3 cellular contexts compared by ENCODE assay signal in the genomic region with DNA sequence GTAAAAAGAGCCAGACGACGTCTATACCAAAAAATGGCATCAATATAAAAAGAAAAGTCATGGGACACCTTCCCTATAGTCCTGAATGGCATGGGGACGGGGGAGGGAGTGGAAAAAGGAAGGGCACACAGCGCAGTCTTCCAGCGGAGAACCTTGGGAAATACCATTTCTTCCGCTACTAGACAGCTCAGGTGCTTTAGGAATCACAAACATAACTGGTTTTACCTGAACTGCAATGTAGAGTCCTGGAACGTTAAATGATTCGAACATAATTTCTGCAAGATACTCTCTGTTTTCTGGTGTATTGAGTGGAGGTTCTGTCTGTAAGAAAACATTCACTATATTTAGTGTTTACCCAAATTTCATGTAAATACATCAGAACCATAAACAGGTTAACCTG. TPM values are rescaled to one million over a fixed set of nuclear protein-coding genes. Genes with fewer than 3 reads are reported as not detected.
"Had no signal": no experiment of that assay in that cellular context is flagged by ENCODE, and none has a peak within 500 bp of the region (broad histone marks: within the 10 kb centered on the region; RNA-seq: fewer than 3 reads in every experiment).

No MANE protein-coding gene starts in this region.

RNA-seq across cellular contexts. Expression of gene LRRC61, which starts 28.1 kb away (rescaled TPM):
- total RNA-seq: LHCN-M2, M059J, SJSA1 had no signal

RNA-seq across cellular contexts. Expression of gene ACTR3C, which starts 28.3 kb away (rescaled TPM):
- total RNA-seq: LHCN-M2, M059J, SJSA1 had no signal

RNA-seq across cellular contexts. Expression of gene RARRES2, which starts 46.4 kb away (rescaled TPM):
- total RNA-seq: SJSA1 had no signal
